Comparison of ENCODE assay signal across 8 cellular contexts in the genomic region with DNA sequence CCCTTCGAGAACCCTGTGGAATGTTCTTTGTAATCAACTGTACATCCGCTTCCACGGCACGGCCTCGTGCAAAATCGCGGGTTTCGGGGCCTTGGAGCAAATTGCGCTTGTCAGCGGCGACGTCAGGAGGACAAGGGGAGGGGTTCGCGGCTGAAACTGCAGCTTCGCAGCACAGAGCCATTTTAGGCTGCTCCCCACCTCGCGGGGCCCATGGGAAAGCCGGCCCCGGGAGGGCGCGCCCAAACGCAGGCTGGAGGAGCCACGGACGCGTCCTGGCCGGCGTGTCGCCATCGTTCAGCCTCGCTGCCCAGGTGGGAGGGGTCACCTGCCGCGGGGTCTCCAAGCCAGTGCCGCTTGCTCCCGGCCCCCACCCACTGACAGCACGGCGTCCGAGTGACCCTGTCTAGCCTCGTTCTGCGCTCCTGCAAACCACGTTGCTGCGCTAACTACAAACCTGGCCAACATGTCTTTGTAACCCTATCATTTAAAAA. TPM values are rescaled to one million over a fixed set of nuclear protein-coding genes. Genes with fewer than 3 reads are reported as not detected.
A peak's percentile ranks its signal among the peaks of the same experiment; 100 is the strongest.
DNase-seq lines count a peak whose midpoint lies in the region; ATAC-seq, FAIRE-seq and TF ChIP-seq lines count a peak whose summit lies in the region.

No MANE protein-coding gene starts in this region.

- no peaks in the 10 kb centered on the region for H3K9me3 Mint-ChIP-seq in central memory CD8-positive, alpha-beta T cell

- DNase-seq in T-helper 17 cell = peak in 1 of 3 donors; percentile 20
- peak in 1 of 2 donors; percentile 12 for DNase-seq in central memory CD8-positive, alpha-beta T cell (ENCODE audit: low spot score in 2 of 2)
- peak; percentile 64 to 82 for DNase-seq in left lung
- peak; percentile 24 for DNase-seq in stimulated activated CD8-positive, alpha-beta memory T cell treated with anti-CD3 and anti-CD28 coated beads, Interleukin-12 subunit alpha, Interleukin-12 subunit beta, amount 100 ng/mL, for 4 hours (ENCODE audit: low read depth)
- DNase-seq in H54 (ENCODE audit: insufficient read length, low spot score) = no peak
- DNase-seq in SW480 (ENCODE audit: low spot score) = no peak
- DNase-seq in cerebellar cortex (ENCODE audit: low spot score) = no peak

- H3K27ac Mint-ChIP-seq in T-helper 17 cell = no peak overlapping the region
- H3K27ac Mint-ChIP-seq in central memory CD8-positive, alpha-beta T cell (ENCODE audit: low read depth) = no peak overlapping the region

- TF ChIP-seq POLR2A in H54 (IDR thresholded peaks at IDR 0.05; ENCODE audit: low read depth, low read length) = no peak

- no peaks in the 10 kb centered on the region for H3K36me3 ChIP-seq in left lung

- peaks cover 25% of the 10 kb centered on the region for H3K4me1 Mint-ChIP-seq in T-helper 17 cell
- peaks cover 65% of the 10 kb centered on the region for H3K4me1 Mint-ChIP-seq in central memory CD8-positive, alpha-beta T cell

- peak; percentile 11 for ATAC-seq in GM21529 (IDR thresholded peaks at IDR 0.05; ENCODE audit: unreplicated experiment)
- ATAC-seq in T-helper 17 cell = peak; percentile 16
- no peak for ATAC-seq in central memory CD8-positive, alpha-beta T cell (replicated peaks; ENCODE audit: extremely low read depth, poor library complexity, severe bottlenecking)
- peak; percentile 21 for ATAC-seq in left lung

- H3K27ac ChIP-seq in left lung = peak overlapping the region; percentile 16 to 41

- no peaks in the 10 kb centered on the region for H3K9me3 ChIP-seq in T-helper 17 cell (ENCODE audit: control insufficient read depth, low read length, poor library complexity, severe bottlenecking)
- no peaks in the 10 kb centered on the region for H3K9me3 ChIP-seq in left lung

- FAIRE-seq in H54 (lab: Jason Lieb, UNC) = no peak

- peaks cover 14 to 74% of the 10 kb centered on the region in 2 donors for H3K4me1 ChIP-seq in left lung

- H3K27me3 ChIP-seq in left lung = peaks cover 17 to 60% of the 10 kb centered on the region in 2 donors

- no peaks in the 10 kb centered on the region for H3K27me3 Mint-ChIP-seq in T-helper 17 cell
- no peaks in the 10 kb centered on the region for H3K27me3 Mint-ChIP-seq in central memory CD8-positive, alpha-beta T cell

- no peaks in the 10 kb centered on the region for H3K36me3 Mint-ChIP-seq in T-helper 17 cell (ENCODE audit: low read depth)
- H3K36me3 Mint-ChIP-seq in central memory CD8-positive, alpha-beta T cell (ENCODE audit: insufficient read depth) = peaks cover 28% of the 10 kb centered on the region

- H3K4me3 ChIP-seq in left lung = peak overlapping the region; percentile 64 to 69

- intact Hi-C loops in left lung (cut with DNase I) = loop anchor here in 1 of 2 donors (5.0 kb wide), 1 partner anchor 146 kb away; no protein-coding TSS in a partner anchor

- H3K4me3 Mint-ChIP-seq in T-helper 17 cell = peak overlapping the region; percentile 98
- H3K4me3 Mint-ChIP-seq in central memory CD8-positive, alpha-beta T cell = peak overlapping the region; percentile 98

- TF ChIP-seq CTCF in left lung (IDR thresholded peaks at IDR 0.05) = no peak

RNA-seq across cellular contexts. Expression of a gene that starts 2.8 kb away (rescaled TPM):
- total RNA-seq in T-helper 17 cell = 10 to 100 TPM; 18.2 to 19.4 TPM
- 10 to 100 TPM in 1 of 2 donors, 1 to 10 TPM in 1; 6.0 to 12.6 TPM for total RNA-seq in left lung

Comparison
In these comparisons a context has a peak if more than half of its experiments do, and no peak if none do; other contexts are left out.
1. DNase-seq: peak in left lung (2 of 2) and stimulated activated CD8-positive, alpha-beta memory T cell treated with anti-CD3 and anti-CD28 coated beads, Interleukin-12 subunit alpha, Interleukin-12 subunit beta, amount 100 ng/mL, for 4 hours (single experiment); none in H54 (single experiment), SW480 (single experiment) and cerebellar cortex (single experiment).